Comparison of ENCODE assay signal across 7 cellular contexts in the genomic region with DNA sequence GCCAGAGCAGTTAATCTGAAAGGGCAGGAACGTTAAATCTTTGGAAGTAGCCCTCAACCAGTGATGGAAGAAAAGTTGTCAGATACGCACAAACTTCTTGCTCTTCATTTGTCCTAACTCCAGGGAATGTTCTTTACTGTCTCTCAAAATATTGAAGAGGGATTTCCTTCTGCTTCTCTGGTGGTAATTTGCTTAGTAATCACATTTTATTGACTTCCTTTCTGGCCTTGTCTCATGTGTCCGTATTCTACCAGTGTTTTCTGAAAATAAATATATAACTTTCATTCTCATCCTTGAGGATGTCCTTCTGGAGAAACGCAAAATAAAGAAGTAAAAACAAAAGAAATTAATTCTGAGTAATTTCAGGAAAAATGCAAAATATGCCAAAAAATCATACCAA.
"Had no signal": no experiment of that assay in that cellular context is flagged by ENCODE, and none has a peak within 500 bp of the region (broad histone marks: within the 10 kb centered on the region; RNA-seq: fewer than 3 reads in every experiment).

No MANE protein-coding gene starts in this region.

- H3K27ac Mint-ChIP-seq: H9 had no signal

- H3K9me3 Mint-ChIP-seq: H9 had no signal

- H3K27ac ChIP-seq: GM23248, KMS-11 had no signal

- DNase-seq: GM23248, H9, HCEC 1CT, Karpas-422, KBM-7 had no signal

- H3K9ac ChIP-seq: GM23248, KMS-11 had no signal

- H2AFZ ChIP-seq: GM23248 had no signal

- H3K4me3 Mint-ChIP-seq: H9 had no signal

- H3K4me1 Mint-ChIP-seq: H9 had no signal

- H3K4me3 ChIP-seq: GM23248 had no signal

- H3K4me2 ChIP-seq: KMS-11 had no signal

- FAIRE-seq: HTR-8/SVneo had no signal
